Comparison of ENCODE assay signal across 8 cellular contexts in genomic region chr20:62707981-62708521, GRCh38. TPM values are rescaled to one million over a fixed set of nuclear protein-coding genes. Genes with fewer than 3 reads are reported as not detected.
A peak's percentile ranks its signal among the peaks of the same experiment; 100 is the strongest.
DNase-seq lines count a peak whose midpoint lies in the region; ATAC-seq and TF ChIP-seq lines count a peak whose summit lies in the region.

No MANE protein-coding gene starts in this region.

- H3K27ac ChIP-seq in HCT116 (ENCODE audit: low read depth, low read length) (peak overlapping the region; percentile 100), iPS-18a (ENCODE audit: low read length) (no peak overlapping the region)

- H4K20me1 ChIP-seq in HCT116 (ENCODE audit: insufficient read depth), result peaks cover 7% of the 10 kb centered on the region; the same call in 1 of the 2 replicates

- TF ChIP-seq RAD21 in HCT116 (IDR thresholded peaks at IDR 0.05; ENCODE audit: low read depth), result no peak

- H3K4me3 ChIP-seq in BE2C (ENCODE audit: low read depth, low read length) (no peak overlapping the region), HCT116 (replicated peaks in 1 of 2; ENCODE audit: low read depth in 1 of 2, low read length in 2 of 2) (peak overlapping the region; percentile 96 to 99), iPS-18a (ENCODE audit: low read length) (peak overlapping the region; percentile 38)

- H3K4me2 ChIP-seq in HCT116 (ENCODE audit: low read length), result peak overlapping the region; percentile 98

- peak; percentile 49 for DNase-seq in BE2C
- DNase-seq in HCT116 (ENCODE audit: low read depth, low spot score), result peak; percentile 83
- DNase-seq in UCSD-AML1 (lab: John Stamatoyannopoulos, UW; ENCODE audit: unreplicated experiment), result peak; percentile 33
- no peak for DNase-seq in GF-D8 (lab: John Stamatoyannopoulos, UW)
- DNase-seq in erythroblast (lab: John Stamatoyannopoulos, UW), result no peak

- no peaks in the 10 kb centered on the region for H3K9me3 ChIP-seq in BE2C
- no peaks in the 10 kb centered on the region for H3K9me3 ChIP-seq in HCT116 (ENCODE audit: control insufficient read depth in 1 of 2, insufficient read depth in 1 of 2, low read depth in 1 of 2, low read length in 2 of 2)
- no peaks in the 10 kb centered on the region for H3K9me3 ChIP-seq in iPS-18a (ENCODE audit: control insufficient read depth, low read depth, low read length)

- ATAC-seq in HCT116 (peak; percentile 64), GM18505 (IDR thresholded peaks at IDR 0.05; ENCODE audit: unreplicated experiment) (no peak), HG02623 (IDR thresholded peaks at IDR 0.05; ENCODE audit: unreplicated experiment) (no peak)

- no peaks in the 10 kb centered on the region for H3K9me2 ChIP-seq in HCT116 (ENCODE audit: insufficient read depth)

- no TSS peak for BruUV-seq in HCT116 (replicated peaks; lab: Mats Ljungman, UMichigan)

- CTCF ChIA-PET in HCT116 (lab: Charles Lee), result interaction anchor here (0.7 to 1.1 kb wide), 3 partner anchors 10 to 87 kb away, joined by 3 read pairs; no protein-coding TSS in a partner anchor

- H3K4me1 ChIP-seq in BE2C, result peaks cover 13% of the 10 kb centered on the region
- H3K4me1 ChIP-seq in HCT116 (ENCODE audit: control insufficient read depth in 1 of 2, insufficient read depth in 2 of 2, low read length in 2 of 2), result peaks cover 61 to 78% of the 10 kb centered on the region in 2 experiments
- no peaks in the 10 kb centered on the region for H3K4me1 ChIP-seq in iPS-18a (ENCODE audit: control insufficient read depth, low read depth, low read length)

- intact Hi-C loops in HCT116 (cut with micrococcal nuclease), result loop anchor here (2.0 kb wide), 1 partner anchor 27 kb away; no protein-coding TSS in a partner anchor

- no peaks in the 10 kb centered on the region for H3K36me3 ChIP-seq in BE2C
- H3K36me3 ChIP-seq in HCT116 (ENCODE audit: control insufficient read depth in 1 of 2, insufficient read depth in 2 of 2, low read length in 2 of 2), result peaks cover under 1 to 32% of the 10 kb centered on the region in 2 experiments; a peak in 2 of 4 replicates
- H3K36me3 ChIP-seq in iPS-18a (ENCODE audit: control insufficient read depth, low read depth, low read length), result no peaks in the 10 kb centered on the region

- POLR2A ChIA-PET in HCT116 (lab: Charles Lee), result interaction anchor here (1.1 to 2.8 kb wide), 6 partner anchors 10 to 84 kb away, joined by 3 to 14 read pairs (median 6); no protein-coding TSS in a partner anchor

- peaks cover 42% of the 10 kb centered on the region for H3K27me3 ChIP-seq in BE2C
- no peaks in the 10 kb centered on the region for H3K27me3 ChIP-seq in HCT116 (ENCODE audit: insufficient read depth, low read length)
- peaks cover 45% of the 10 kb centered on the region for H3K27me3 ChIP-seq in iPS-18a (ENCODE audit: control insufficient read depth, insufficient read depth, low read length)

- peaks cover 69% of the 10 kb centered on the region for H3K79me2 ChIP-seq in HCT116 (ENCODE audit: insufficient read depth, low read length)

- TF ChIP-seq CTCF in BE2C (IDR thresholded peaks at IDR 0.05; ENCODE audit: low read depth, low read length) (peak; percentile 48), HCT116 (IDR thresholded peaks at IDR 0.05 in 2 of 3, conservative IDR thresholded peaks at IDR 0.05 in 1 of 3; ENCODE audit: borderline replicate concordance in 1 of 3, insufficient read depth in 1 of 3, low read depth in 2 of 3, low read length in 2 of 3) (peak in 2 of 3 experiments; percentile 68 to 74; a peak in 4 of 6 replicates)

- RAD21 ChIA-PET in HCT116 (lab: Charles Lee; ENCODE audit: low non-redundant PET in 1 of 2, low total read pairs in 2 of 2, uncharacterized antibody in 2 of 2, unreplicated experiment in 2 of 2), result interaction anchor here in 1 of 2 experiments (1.1 to 1.8 kb wide), 2 partner anchors 32 to 83 kb away, joined by 4 to 6 read pairs; no protein-coding TSS in a partner anchor

- H3K9ac ChIP-seq in HCT116 (ENCODE audit: low read length) (peak overlapping the region; percentile 91), iPS-18a (ENCODE audit: low read length) (no peak overlapping the region)

- TF ChIP-seq POLR2A in HCT116 (IDR thresholded peaks at IDR 0.05; ENCODE audit: borderline replicate concordance, extremely low read depth, insufficient read depth, insufficient read length), result no peak
- no peak for TF ChIP-seq POLR2A in GM18505 (IDR thresholded peaks at IDR 0.05; ENCODE audit: borderline replicate concordance, extremely low read depth, insufficient read depth, insufficient read length)
- no peak for TF ChIP-seq POLR2A in erythroblast (IDR thresholded peaks at IDR 0.05; ENCODE audit: low read length)

- no peak overlapping the region for H2AFZ ChIP-seq in HCT116 (ENCODE audit: low read depth, low read length, poor library complexity, severe bottlenecking)

TF ChIP-seq in HCT116, 20 proteins besides CTCF, POLR2A, EP300 and RAD21:
- TF ChIP-seq, protein P1, sequence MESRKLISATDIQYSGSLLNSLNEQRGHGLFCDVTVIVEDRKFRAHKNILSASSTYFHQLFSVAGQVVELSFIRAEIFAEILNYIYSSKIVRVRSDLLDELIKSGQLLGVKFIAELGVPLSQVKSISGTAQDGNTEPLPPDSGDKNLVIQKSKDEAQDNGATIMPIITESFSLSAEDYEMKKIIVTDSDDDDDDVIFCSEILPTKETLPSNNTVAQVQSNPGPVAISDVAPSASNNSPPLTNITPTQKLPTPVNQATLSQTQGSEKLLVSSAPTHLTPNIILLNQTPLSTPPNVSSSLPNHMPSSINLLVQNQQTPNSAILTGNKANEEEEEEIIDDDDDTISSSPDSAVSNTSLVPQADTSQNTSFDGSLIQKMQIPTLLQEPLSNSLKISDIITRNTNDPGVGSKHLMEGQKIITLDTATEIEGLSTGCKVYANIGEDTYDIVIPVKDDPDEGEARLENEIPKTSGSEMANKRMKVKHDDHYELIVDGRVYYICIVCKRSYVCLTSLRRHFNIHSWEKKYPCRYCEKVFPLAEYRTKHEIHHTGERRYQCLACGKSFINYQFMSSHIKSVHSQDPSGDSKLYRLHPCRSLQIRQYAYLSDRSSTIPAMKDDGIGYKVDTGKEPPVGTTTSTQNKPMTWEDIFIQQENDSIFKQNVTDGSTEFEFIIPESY (IDR thresholded peaks at IDR 0.05; ENCODE audit: extremely low read depth, insufficient replicate concordance, low read length), result no peak
- TF ChIP-seq SIN3A (IDR thresholded peaks at IDR 0.05; ENCODE audit: low read depth) (no peak), TCF7L2 (IDR thresholded peaks at IDR 0.05; ENCODE audit: borderline replicate concordance, extremely low read depth, insufficient read depth, insufficient read length) (peak; percentile 86)

RNA-seq across cellular contexts. Expression of gene NTSR1, which starts 0.6 kb away (rescaled TPM):
- polyA plus RNA-seq in BE2C (2012; ENCODE audit: insufficient read depth, insufficient read length, low read depth), result 0.22 TPM
- 187 TPM for total RNA-seq in HCT116 (2021; ENCODE audit: unreplicated experiment)
- 139 and 172 TPM in 2 replicates for polyA plus RNA-seq in HCT116 (2012)

Comparison
In these comparisons a context has a peak if more than half of its experiments do, and no peak if none do; other contexts are left out.
1. DNase-seq: peak in BE2C (single experiment), HCT116 (single experiment) and UCSD-AML1 (single experiment); none in GF-D8 (single experiment) and erythroblast (0 of 2).